8 cellular contexts compared by ENCODE assay signal in genomic region chr4:85928775-85929585, GRCh38.
DNase-seq lines count a peak whose midpoint lies in the region; ATAC-seq and TF ChIP-seq lines count a peak whose summit lies in the region.

No MANE protein-coding gene starts in this region.

- H3K9me3 ChIP-seq in adrenal gland (replicated peaks in 1 of 3) = no peaks in the 10 kb centered on the region

- H3K4me3 Mint-ChIP-seq in dendritic cell treated with granulocyte-macrophage colony-stimulating factor and Interleukin-4, amounts not matched to agents 40 ng/mL and 50 ng/mL, for 4 days = no peak overlapping the region
- peak overlapping the region; percentile 70 for H3K4me3 Mint-ChIP-seq in osteocyte (ENCODE audit: unreplicated experiment)

- peak overlapping the region in 1 of 4 donors; percentile 7 for H3K4me3 ChIP-seq in adrenal gland

- H3K9me3 Mint-ChIP-seq in dendritic cell treated with granulocyte-macrophage colony-stimulating factor and Interleukin-4, amounts not matched to agents 40 ng/mL and 50 ng/mL, for 4 days = no peaks in the 10 kb centered on the region
- no peaks in the 10 kb centered on the region for H3K9me3 Mint-ChIP-seq in osteocyte (ENCODE audit: unreplicated experiment)

- no peak overlapping the region for H3K27ac ChIP-seq in adrenal gland

- WGBS in adrenal gland, 4 donors = 66 to 80% (median 70%) methylated on average over 5 of the region's 5 CpGs

- H3K36me3 Mint-ChIP-seq in dendritic cell treated with granulocyte-macrophage colony-stimulating factor and Interleukin-4, amounts not matched to agents 40 ng/mL and 50 ng/mL, for 4 days (ENCODE audit: low read depth) = no peaks in the 10 kb centered on the region
- H3K36me3 Mint-ChIP-seq in osteocyte (ENCODE audit: unreplicated experiment) = peaks cover 9% of the 10 kb centered on the region

- H3K4me1 ChIP-seq in adrenal gland (replicated peaks in 1 of 2) = peaks cover 0 to 13% of the 10 kb centered on the region in 2 donors

- H3K27me3 Mint-ChIP-seq in dendritic cell treated with granulocyte-macrophage colony-stimulating factor and Interleukin-4, amounts not matched to agents 40 ng/mL and 50 ng/mL, for 4 days = peaks cover 20% of the 10 kb centered on the region
- H3K27me3 Mint-ChIP-seq in osteocyte (ENCODE audit: unreplicated experiment) = no peaks in the 10 kb centered on the region

- H3K4me1 Mint-ChIP-seq in dendritic cell treated with granulocyte-macrophage colony-stimulating factor and Interleukin-4, amounts not matched to agents 40 ng/mL and 50 ng/mL, for 4 days (ENCODE audit: low read depth) = peaks cover 40% of the 10 kb centered on the region
- peaks cover 59% of the 10 kb centered on the region for H3K4me1 Mint-ChIP-seq in osteocyte (ENCODE audit: unreplicated experiment)

- ATAC-seq in GM18907 (IDR thresholded peaks at IDR 0.05; ENCODE audit: unreplicated experiment) (peak; percentile 78), HG03442 (IDR thresholded peaks at IDR 0.05; ENCODE audit: unreplicated experiment) (peak; percentile 57), HG03439 (IDR thresholded peaks at IDR 0.05; ENCODE audit: unreplicated experiment) (no peak)

- H3K27ac Mint-ChIP-seq in dendritic cell treated with granulocyte-macrophage colony-stimulating factor and Interleukin-4, amounts not matched to agents 40 ng/mL and 50 ng/mL, for 4 days = peak overlapping the region; percentile 18
- H3K27ac Mint-ChIP-seq in osteocyte (ENCODE audit: unreplicated experiment) = peak overlapping the region; percentile 85

- intact Hi-C loops in dendritic cell treated with granulocyte-macrophage colony-stimulating factor and Interleukin-4, amounts not matched to agents 40 ng/mL and 50 ng/mL, for 4 days (cut with micrococcal nuclease) = no loop called here
- intact Hi-C loops in adrenal gland (cut with DNase I) = no loop called here

- DNase-seq in osteocyte (ENCODE audit: extremely low spot score, unreplicated experiment) = no peak
- no peak for DNase-seq in adrenal gland
- DNase-seq in SW 1271 (lab: John Stamatoyannopoulos, UW) = no peak
- no peak for DNase-seq in NCI-H345 treated with DMSO at 0.1 percent for 48 hours (lab: John Stamatoyannopoulos, UW; ENCODE audit: unreplicated experiment)

- no peaks in the 10 kb centered on the region for H3K36me3 ChIP-seq in adrenal gland (replicated peaks in 1 of 2)

- no peaks in the 10 kb centered on the region for H3K27me3 ChIP-seq in adrenal gland

- no peak for TF ChIP-seq POLR2A in adrenal gland (IDR thresholded peaks at IDR 0.05)

- no peak for TF ChIP-seq CTCF in osteocyte (IDR thresholded peaks at IDR 0.05)
- TF ChIP-seq CTCF in adrenal gland (IDR thresholded peaks at IDR 0.05) = no peak
